Comparison of ENCODE assay signal across 9 cellular contexts in the genomic region with DNA sequence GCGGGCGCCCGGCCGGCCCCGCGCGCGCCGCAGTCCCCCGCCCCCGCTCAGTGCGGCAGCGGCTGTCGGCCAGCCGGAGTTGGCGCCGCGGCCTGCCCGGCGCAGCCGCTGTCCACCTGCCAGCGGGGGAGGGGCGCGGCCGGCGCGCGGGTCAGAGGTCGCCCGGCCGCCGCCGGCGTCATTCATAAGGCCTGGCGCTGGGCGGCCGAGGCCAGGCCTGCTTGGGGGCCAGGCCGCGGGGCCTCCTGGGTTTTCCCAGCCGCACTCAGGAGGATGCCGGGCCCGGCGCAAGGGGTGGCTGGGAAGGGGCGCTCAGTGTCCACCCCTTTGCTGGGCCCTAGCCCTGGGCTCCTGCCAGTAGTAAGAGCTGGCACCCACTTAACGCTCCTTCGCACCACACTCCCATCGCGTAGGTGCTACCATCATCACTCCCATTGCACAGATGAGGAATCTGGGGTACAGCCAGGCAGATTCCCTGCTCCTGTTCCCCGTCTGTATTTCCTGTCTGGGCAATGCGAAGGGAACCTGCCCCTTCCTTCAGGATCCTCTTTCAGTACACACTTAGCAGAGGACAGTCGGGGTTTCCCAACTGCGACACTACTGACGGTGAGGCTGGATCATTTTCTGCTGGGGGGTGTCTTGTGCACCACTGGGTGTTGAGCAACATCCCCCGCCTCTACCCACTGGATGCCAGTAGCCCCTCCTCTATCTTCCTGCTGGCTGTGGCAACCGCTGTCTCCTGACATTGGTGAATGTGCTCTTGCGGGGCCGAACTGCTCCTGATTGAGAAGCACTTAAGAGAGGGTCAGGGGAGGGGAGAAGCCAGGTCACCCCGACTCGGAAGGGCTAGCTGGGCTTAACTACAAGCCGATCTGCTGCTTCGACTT. TPM values are rescaled to one million over a fixed set of nuclear protein-coding genes. Genes with fewer than 3 reads are reported as not detected.
DNase-seq lines count a peak whose midpoint lies in the region; ATAC-seq and TF ChIP-seq lines count a peak whose summit lies in the region.
"Had no signal": no experiment of that assay in that cellular context is flagged by ENCODE, and none has a peak within 500 bp of the region (broad histone marks: within the 10 kb centered on the region; RNA-seq: fewer than 3 reads in every experiment).

No MANE protein-coding gene starts in this region.

- H3K4me3 ChIP-seq in Jurkat, Clone E6-1 (ENCODE audit: low read length), result peak overlapping the region; percentile 58
- H3K4me3 ChIP-seq in mammary epithelial cell (replicated peaks in 1 of 3; ENCODE audit: insufficient read depth in 1 of 3, low read depth in 2 of 3, low read length in 3 of 3) (peak overlapping the region; percentile 8 to 50 (median 50)), gastrocnemius medialis (peak overlapping the region; percentile 61 to 71 (median 64))

- peak overlapping the region; percentile 38 for H3K9ac ChIP-seq in mammary epithelial cell (ENCODE audit: insufficient read depth, low read length)

- in situ Hi-C loops in mammary epithelial cell (cut with MboI; ENCODE audit: low sequenced_read_pairs in 2 of 2) (no loop called here), gastrocnemius medialis (cut with MboI; ENCODE audit: low sequenced_read_pairs in 4 of 4) (loop anchor here in 1 of 4 donors (5.0 kb wide), 1 partner anchor 36 kb away; no protein-coding TSS in a partner anchor)

- dilution Hi-C loops in mammary epithelial cell (cut with HindIII; ENCODE audit: low sequenced_read_pairs), result no loop called here

- TF ChIP-seq CTCF in AG09319 (IDR thresholded peaks at IDR 0.05; ENCODE audit: low read depth, low read length) (no peak), mammary epithelial cell (conservative IDR thresholded peaks at IDR 0.05 in 1 of 2, IDR thresholded peaks at IDR 0.05 in 1 of 2; ENCODE audit: extremely low read depth in 1 of 2, insufficient read depth in 1 of 2, low read depth in 1 of 2, low read length in 2 of 2) (no peak), gastrocnemius medialis (IDR thresholded peaks at IDR 0.05 in 4 of 5, conservative IDR thresholded peaks at IDR 0.05 in 1 of 5) (peak in 1 of 5 experiments; percentile 12)

- H3K27me3 ChIP-seq in mammary epithelial cell (ENCODE audit: insufficient read depth, low read length), result no peaks in the 10 kb centered on the region
- H3K27me3 ChIP-seq in gastrocnemius medialis, result no peaks in the 10 kb centered on the region

- H3K27ac ChIP-seq in mammary epithelial cell (ENCODE audit: insufficient read depth, low read depth, low read length) (peak overlapping the region; percentile 27), gastrocnemius medialis (peak overlapping the region; percentile 98 to 100 (median 99))

- DNase-seq in AG09319 (ENCODE audit: extremely low read depth, low read depth) (peak; percentile 65), T follicular helper cell (ENCODE audit: low read depth) (peak; percentile 35), mammary epithelial cell (peak; percentile 59), immature natural killer cell (peak; percentile 64 to 71 (median 69)), gastrocnemius medialis (peak; percentile 90 to 99), COR-L47 (lab: John Stamatoyannopoulos, UW) (no peak)
- DNase-seq in Jurkat, Clone E6-1 (ENCODE audit: low read depth, low spot score), result peak; percentile 24

- peaks cover 0 to 1% (median 0%) of the 10 kb centered on the region in 6 donors for H3K9me3 Mint-ChIP-seq in immature natural killer cell

- peaks cover 29 to 31% of the 10 kb centered on the region in 2 donors for H3K4me1 Mint-ChIP-seq in immature natural killer cell

- peak overlapping the region; percentile 94 to 98 (median 96) for H3K4me3 Mint-ChIP-seq in immature natural killer cell

- BruUV-seq in mammary epithelial cell (replicated peaks; lab: Mats Ljungman, UMichigan), result no TSS peak

- peak overlapping the region; percentile 72 for H2AFZ ChIP-seq in mammary epithelial cell (ENCODE audit: low read depth, low read length)

- H3K9me3 ChIP-seq in mammary epithelial cell (replicated peaks; ENCODE audit: insufficient read depth, low read length), result no peaks in the 10 kb centered on the region
- H3K9me3 ChIP-seq in gastrocnemius medialis, result no peaks in the 10 kb centered on the region

- peaks cover 37% of the 10 kb centered on the region for H3K79me2 ChIP-seq in mammary epithelial cell (ENCODE audit: insufficient read depth, low read length)

- H3K27ac Mint-ChIP-seq in immature natural killer cell, result peak overlapping the region; percentile 97 to 100 (median 100)

- ATAC-seq in GM19025 (IDR thresholded peaks at IDR 0.05; ENCODE audit: low read depth, unreplicated experiment), result peak; percentile 29
- ATAC-seq in gastrocnemius medialis, result peak; percentile 71 to 81

- no peaks in the 10 kb centered on the region for H3K36me3 Mint-ChIP-seq in immature natural killer cell

- no peaks in the 10 kb centered on the region for H4K20me1 ChIP-seq in mammary epithelial cell (ENCODE audit: insufficient read depth, low read length)

- peak overlapping the region; percentile 92 for H3K4me2 ChIP-seq in mammary epithelial cell (ENCODE audit: insufficient read depth, low read depth, low read length)

- H3K4me1 ChIP-seq in mammary epithelial cell (ENCODE audit: insufficient read depth, low read length) (peaks cover 29% of the 10 kb centered on the region), gastrocnemius medialis (peaks cover 53% of the 10 kb centered on the region in 2 donors)

- peaks cover 5 to 9% (median 7%) of the 10 kb centered on the region in 3 donors for H3K27me3 Mint-ChIP-seq in immature natural killer cell (ENCODE audit: low read depth in 3 of 3)

- intact Hi-C loops in mammary epithelial cell (cut with micrococcal nuclease) (loop anchor here (2.0 kb wide), 1 partner anchor 18 kb away; a partner anchor contains a TSS), gastrocnemius medialis (cut with DNase I; ENCODE audit: low total_unique reads) (loop anchor here (1.0 to 5.0 kb wide), 6 partner anchors 10 to 444 kb away; a partner anchor contains a TSS)

- 5% methylated on average over 16 of the region's 61 CpGs for WGBS in mammary epithelial cell (ENCODE audit: low coverage, missing lambda C conversion rate)

- CTCF ChIA-PET in mammary epithelial cell (lab: Charles Lee; ENCODE audit: low non-redundant PET), result interaction anchor here (0.6 kb wide), 1 partner anchor 70 kb away, joined by 5 read pairs; no protein-coding TSS in a partner anchor

- H3K36me3 ChIP-seq in mammary epithelial cell (ENCODE audit: insufficient read depth, low read length), result no peaks in the 10 kb centered on the region
- H3K36me3 ChIP-seq in gastrocnemius medialis, result no peaks in the 10 kb centered on the region

- peak; percentile 77 to 78 for TF ChIP-seq POLR2A in gastrocnemius medialis (IDR thresholded peaks at IDR 0.05)

RNA-seq across cellular contexts. Expression of a gene that starts 0.8 kb away (rescaled TPM):
- polyA plus RNA-seq in Jurkat, Clone E6-1 (2012; ENCODE audit: insufficient read depth, insufficient read length), result 49.7 TPM
- total RNA-seq in mammary epithelial cell (10 to 100 TPM; 44.0 to 82.1 TPM), gastrocnemius medialis (100 to 1,000 TPM in 3 of 4 donors, 10 to 100 TPM in 1; 74.7 to 180 (median 147) TPM)
- polyA plus RNA-seq in mammary epithelial cell (78.8 TPM), immature natural killer cell (1 to 10 TPM in 2 of 3 donors, under 1 TPM in 1; 0.64 to 1.7 (median 1.4) TPM)
- 65.9 TPM for polyA minus RNA-seq in mammary epithelial cell

RNA-seq across cellular contexts. Expression of a gene that starts 18.0 kb away (rescaled TPM):
- polyA plus RNA-seq in Jurkat, Clone E6-1 (2012; ENCODE audit: insufficient read depth, insufficient read length), result 106 TPM
- total RNA-seq in mammary epithelial cell (10 to 100 TPM in 1 of 2 donors, 1 to 10 TPM in 1; 2.5 to 23.4 TPM), gastrocnemius medialis (1 to 10 TPM in 3 of 4 donors, not detected in 1; 1.2 to 4.1 (median 1.5) TPM)
- polyA plus RNA-seq in mammary epithelial cell (43.5 TPM), immature natural killer cell (10 to 100 TPM in 1 of 3 donors, 1 to 10 TPM in 2; 7.0 to 11.8 (median 9.7) TPM)
- polyA minus RNA-seq in mammary epithelial cell, result 70.1 TPM

RNA-seq across cellular contexts. Expression of a gene that starts 27.9 kb away (rescaled TPM):
- polyA plus RNA-seq in Jurkat, Clone E6-1 (2012; ENCODE audit: insufficient read depth, insufficient read length), result 84.3 TPM
- total RNA-seq in mammary epithelial cell, result 10 to 100 TPM; 15.8 to 25.7 TPM
- polyA plus RNA-seq in mammary epithelial cell, result 18.6 TPM
- 18.8 TPM for polyA minus RNA-seq in mammary epithelial cell
- 1 to 10 TPM in 2 of 3 donors, not detected in 1; 1.6 to 3.1 TPM for polyA plus RNA-seq in immature natural killer cell
- 10 to 100 TPM; 15.1 to 71.8 (median 40.2) TPM for total RNA-seq in gastrocnemius medialis

RNA-seq across cellular contexts. Expression of a gene that starts 32.8 kb away (rescaled TPM):
- polyA plus RNA-seq in Jurkat, Clone E6-1 (2012; ENCODE audit: insufficient read depth, insufficient read length), result not detected
- not detected for total RNA-seq in mammary epithelial cell
- polyA plus RNA-seq in mammary epithelial cell, result not detected
- polyA minus RNA-seq in mammary epithelial cell, result not detected
- polyA plus RNA-seq in immature natural killer cell, result not detected
- total RNA-seq in gastrocnemius medialis, result not detected
- total RNA-seq: NCI-H460 had no signal

RNA-seq across cellular contexts. Expression of a gene that starts 45.8 kb away (rescaled TPM):
- 3.0 TPM for polyA plus RNA-seq in Jurkat, Clone E6-1 (2012; ENCODE audit: insufficient read depth, insufficient read length)
- 1 to 10 TPM; 1.2 to 1.5 TPM for total RNA-seq in mammary epithelial cell
- 0.59 TPM for polyA plus RNA-seq in mammary epithelial cell
- not detected for polyA minus RNA-seq in mammary epithelial cell
- 1 to 10 TPM in 2 of 3 donors, under 1 TPM in 1; 0.62 to 2.9 (median 2.1) TPM for polyA plus RNA-seq in immature natural killer cell
- 1 to 10 TPM; 1.8 to 8.0 (median 5.7) TPM for total RNA-seq in gastrocnemius medialis
